ENCODE assay signal across 1 cellular context in the genomic region with DNA sequence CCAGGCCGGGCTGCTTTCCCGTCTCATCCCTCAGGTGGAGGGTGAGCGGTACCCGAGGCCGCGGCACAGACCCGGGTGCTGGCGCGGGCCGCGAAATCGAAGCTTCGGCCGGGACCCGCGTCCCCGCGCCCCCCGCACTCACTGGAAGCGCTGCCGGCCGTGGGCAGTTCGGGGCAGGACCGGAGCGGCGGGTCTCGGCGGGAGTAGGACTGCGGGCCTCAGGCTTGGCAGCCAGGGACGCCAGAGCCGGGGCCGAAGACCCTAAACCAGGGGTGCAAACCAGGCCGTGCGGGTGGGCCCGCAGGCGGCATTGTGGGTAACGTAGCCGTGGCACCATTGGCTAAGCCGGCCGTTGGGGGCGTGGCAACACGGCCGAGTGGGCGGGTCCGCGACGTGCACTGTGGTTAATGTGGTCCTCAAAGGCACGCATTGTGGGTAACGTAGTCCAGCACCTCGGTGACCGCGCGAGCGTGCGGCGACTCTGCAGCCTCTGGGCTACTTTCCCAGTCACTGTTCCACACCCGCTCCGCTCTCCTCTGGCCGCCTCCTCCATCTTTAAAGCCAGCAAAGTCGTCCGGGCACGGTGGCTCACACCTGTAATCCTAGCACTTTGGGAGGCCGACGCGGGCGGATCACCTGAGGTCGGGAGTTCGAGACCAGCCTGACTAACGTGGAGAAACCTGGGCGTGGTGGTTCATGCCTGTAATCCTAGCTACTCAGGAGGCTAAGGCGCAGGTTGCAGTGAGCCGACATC.
TF ChIP-seq lines count a peak whose summit lies in the region.

Gene ZNF500, minus strand, starts transcription at position 288 of the 754 bp plus-strand sequence. CDS start 1,184 bp downstream, outside the sequence.

TF ChIP-seq in HepG2, 621 proteins besides CTCF, POLR2A, EP300 and RAD21 (continued from another document and continues in another):
- TF ChIP-seq POLR2AphosphoS5 (IDR thresholded peaks at IDR 0.05; ENCODE audit: low read depth, low read length) (peak; percentile 60), KLF6 (CRISPR knock-in tag; IDR thresholded peaks at IDR 0.05) (peak; percentile 14; the same call in 1 of the 2 replicates), ZSCAN12 (CRISPR knock-in tag; IDR thresholded peaks at IDR 0.05) (peak; percentile 81; the same call in 1 of the 2 replicates), ZNF776 (CRISPR knock-in tag; IDR thresholded peaks at IDR 0.05) (peak; percentile 92), GZF1 (CRISPR knock-in tag; IDR thresholded peaks at IDR 0.05) (peak; percentile 63; the same call in 1 of the 2 replicates), AKNA (CRISPR knock-in tag; IDR thresholded peaks at IDR 0.05; ENCODE audit: borderline replicate concordance) (no peak), FOXA1 (IDR thresholded peaks at IDR 0.05) (no peak), FOXA1 (CRISPR knock-in tag; IDR thresholded peaks at IDR 0.05) (peak; percentile 31; the same call in 1 of the 2 replicates), ZNF713 (CRISPR knock-in tag; IDR thresholded peaks at IDR 0.05) (no peak), ZNF878 (CRISPR knock-in tag; IDR thresholded peaks at IDR 0.05) (no peak), ATAD3A (CRISPR knock-in tag; IDR thresholded peaks at IDR 0.05) (no peak; the same call in 1 of the 2 replicates), ZNF570 (CRISPR knock-in tag; IDR thresholded peaks at IDR 0.05; ENCODE audit: borderline replicate concordance) (no peak), KAT7 (CRISPR knock-in tag; IDR thresholded peaks at IDR 0.05; ENCODE audit: borderline replicate concordance) (peak; percentile 87), ATM (IDR thresholded peaks at IDR 0.05; ENCODE audit: borderline replicate concordance) (no peak), CHD2 (IDR thresholded peaks at IDR 0.05; ENCODE audit: low read depth, low read length) (no peak; the same call in 1 of the 2 replicates), DMAP1 (CRISPR knock-in tag; IDR thresholded peaks at IDR 0.05) (peak; percentile 83), BCLAF1 (IDR thresholded peaks at IDR 0.05) (no peak), ETV6 (CRISPR knock-in tag; conservative IDR thresholded peaks at IDR 0.05) (peak; percentile 48; the same call in 1 of the 2 replicates), ZFP41 (CRISPR knock-in tag; IDR thresholded peaks at IDR 0.05; ENCODE audit: borderline replicate concordance) (no peak), GABPB1 (CRISPR knock-in tag; IDR thresholded peaks at IDR 0.05) (peak; percentile 94), ZNF441 (CRISPR knock-in tag; IDR thresholded peaks at IDR 0.05; ENCODE audit: borderline replicate concordance) (peak; percentile 96)
- TF ChIP-seq, protein P1, sequence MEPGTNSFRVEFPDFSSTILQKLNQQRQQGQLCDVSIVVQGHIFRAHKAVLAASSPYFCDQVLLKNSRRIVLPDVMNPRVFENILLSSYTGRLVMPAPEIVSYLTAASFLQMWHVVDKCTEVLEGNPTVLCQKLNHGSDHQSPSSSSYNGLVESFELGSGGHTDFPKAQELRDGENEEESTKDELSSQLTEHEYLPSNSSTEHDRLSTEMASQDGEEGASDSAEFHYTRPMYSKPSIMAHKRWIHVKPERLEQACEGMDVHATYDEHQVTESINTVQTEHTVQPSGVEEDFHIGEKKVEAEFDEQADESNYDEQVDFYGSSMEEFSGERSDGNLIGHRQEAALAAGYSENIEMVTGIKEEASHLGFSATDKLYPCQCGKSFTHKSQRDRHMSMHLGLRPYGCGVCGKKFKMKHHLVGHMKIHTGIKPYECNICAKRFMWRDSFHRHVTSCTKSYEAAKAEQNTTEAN (CRISPR knock-in tag; conservative IDR thresholded peaks at IDR 0.05), result no peak; the same call in 1 of the 2 replicates
- TF ChIP-seq, protein P2, sequence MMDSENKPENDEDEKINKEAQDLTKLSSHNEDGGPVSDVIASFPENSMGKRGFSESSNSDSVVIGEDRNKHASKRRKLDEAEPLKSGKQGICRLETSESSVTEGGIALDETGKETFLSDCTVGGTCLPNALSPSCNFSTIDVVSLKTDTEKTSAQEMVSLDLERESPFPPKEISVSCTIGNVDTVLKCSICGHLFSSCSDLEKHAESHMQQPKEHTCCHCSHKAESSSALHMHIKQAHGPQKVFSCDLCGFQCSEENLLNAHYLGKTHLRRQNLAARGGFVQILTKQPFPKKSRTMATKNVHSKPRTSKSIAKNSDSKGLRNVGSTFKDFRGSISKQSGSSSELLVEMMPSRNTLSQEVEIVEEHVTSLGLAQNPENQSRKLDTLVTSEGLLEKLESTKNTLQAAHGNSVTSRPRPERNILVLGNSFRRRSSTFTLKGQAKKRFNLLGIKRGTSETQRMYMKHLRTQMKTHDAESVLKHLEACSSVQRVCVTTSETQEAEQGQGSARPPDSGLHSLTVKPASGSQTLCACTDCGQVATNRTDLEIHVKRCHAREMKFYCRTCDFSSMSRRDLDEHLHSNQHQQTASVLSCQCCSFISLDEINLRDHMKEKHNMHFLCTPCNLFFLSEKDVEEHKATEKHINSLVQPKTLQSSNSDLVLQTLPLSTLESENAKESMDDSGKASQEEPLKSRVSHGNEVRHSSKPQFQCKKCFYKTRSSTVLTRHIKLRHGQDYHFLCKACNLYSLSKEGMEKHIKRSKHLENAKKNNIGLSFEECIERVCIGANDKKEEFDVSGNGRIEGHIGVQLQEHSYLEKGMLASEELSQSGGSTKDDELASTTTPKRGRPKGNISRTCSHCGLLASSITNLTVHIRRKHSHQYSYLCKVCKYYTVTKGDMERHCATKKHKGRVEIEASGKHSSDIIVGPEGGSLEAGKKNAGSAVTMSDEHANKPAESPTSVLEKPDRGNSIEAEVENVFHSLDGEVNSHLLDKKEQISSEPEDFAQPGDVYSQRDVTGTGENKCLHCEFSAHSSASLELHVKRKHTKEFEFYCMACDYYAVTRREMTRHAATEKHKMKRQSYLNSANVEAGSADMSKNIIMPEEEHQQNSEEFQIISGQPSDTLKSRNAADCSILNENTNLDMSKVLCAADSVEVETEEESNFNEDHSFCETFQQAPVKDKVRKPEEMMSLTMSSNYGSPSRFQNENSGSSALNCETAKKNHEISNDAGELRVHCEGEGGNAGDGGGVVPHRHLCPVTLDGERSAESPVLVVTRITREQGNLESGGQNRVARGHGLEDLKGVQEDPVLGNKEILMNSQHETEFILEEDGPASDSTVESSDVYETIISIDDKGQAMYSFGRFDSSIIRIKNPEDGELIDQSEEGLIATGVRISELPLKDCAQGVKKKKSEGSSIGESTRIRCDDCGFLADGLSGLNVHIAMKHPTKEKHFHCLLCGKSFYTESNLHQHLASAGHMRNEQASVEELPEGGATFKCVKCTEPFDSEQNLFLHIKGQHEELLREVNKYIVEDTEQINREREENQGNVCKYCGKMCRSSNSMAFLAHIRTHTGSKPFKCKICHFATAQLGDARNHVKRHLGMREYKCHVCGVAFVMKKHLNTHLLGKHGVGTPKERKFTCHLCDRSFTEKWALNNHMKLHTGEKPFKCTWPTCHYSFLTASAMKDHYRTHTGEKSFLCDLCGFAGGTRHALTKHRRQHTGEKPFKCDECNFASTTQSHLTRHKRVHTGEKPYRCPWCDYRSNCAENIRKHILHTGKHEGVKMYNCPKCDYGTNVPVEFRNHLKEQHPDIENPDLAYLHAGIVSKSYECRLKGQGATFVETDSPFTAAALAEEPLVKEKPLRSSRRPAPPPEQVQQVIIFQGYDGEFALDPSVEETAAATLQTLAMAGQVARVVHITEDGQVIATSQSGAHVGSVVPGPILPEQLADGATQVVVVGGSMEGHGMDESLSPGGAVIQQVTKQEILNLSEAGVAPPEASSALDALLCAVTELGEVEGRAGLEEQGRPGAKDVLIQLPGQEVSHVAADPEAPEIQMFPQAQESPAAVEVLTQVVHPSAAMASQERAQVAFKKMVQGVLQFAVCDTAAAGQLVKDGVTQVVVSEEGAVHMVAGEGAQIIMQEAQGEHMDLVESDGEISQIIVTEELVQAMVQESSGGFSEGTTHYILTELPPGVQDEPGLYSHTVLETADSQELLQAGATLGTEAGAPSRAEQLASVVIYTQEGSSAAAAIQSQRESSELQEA (CRISPR knock-in tag; IDR thresholded peaks at IDR 0.05; ENCODE audit: not compliant biosample characterization), result no peak
- TF ChIP-seq, protein P3, sequence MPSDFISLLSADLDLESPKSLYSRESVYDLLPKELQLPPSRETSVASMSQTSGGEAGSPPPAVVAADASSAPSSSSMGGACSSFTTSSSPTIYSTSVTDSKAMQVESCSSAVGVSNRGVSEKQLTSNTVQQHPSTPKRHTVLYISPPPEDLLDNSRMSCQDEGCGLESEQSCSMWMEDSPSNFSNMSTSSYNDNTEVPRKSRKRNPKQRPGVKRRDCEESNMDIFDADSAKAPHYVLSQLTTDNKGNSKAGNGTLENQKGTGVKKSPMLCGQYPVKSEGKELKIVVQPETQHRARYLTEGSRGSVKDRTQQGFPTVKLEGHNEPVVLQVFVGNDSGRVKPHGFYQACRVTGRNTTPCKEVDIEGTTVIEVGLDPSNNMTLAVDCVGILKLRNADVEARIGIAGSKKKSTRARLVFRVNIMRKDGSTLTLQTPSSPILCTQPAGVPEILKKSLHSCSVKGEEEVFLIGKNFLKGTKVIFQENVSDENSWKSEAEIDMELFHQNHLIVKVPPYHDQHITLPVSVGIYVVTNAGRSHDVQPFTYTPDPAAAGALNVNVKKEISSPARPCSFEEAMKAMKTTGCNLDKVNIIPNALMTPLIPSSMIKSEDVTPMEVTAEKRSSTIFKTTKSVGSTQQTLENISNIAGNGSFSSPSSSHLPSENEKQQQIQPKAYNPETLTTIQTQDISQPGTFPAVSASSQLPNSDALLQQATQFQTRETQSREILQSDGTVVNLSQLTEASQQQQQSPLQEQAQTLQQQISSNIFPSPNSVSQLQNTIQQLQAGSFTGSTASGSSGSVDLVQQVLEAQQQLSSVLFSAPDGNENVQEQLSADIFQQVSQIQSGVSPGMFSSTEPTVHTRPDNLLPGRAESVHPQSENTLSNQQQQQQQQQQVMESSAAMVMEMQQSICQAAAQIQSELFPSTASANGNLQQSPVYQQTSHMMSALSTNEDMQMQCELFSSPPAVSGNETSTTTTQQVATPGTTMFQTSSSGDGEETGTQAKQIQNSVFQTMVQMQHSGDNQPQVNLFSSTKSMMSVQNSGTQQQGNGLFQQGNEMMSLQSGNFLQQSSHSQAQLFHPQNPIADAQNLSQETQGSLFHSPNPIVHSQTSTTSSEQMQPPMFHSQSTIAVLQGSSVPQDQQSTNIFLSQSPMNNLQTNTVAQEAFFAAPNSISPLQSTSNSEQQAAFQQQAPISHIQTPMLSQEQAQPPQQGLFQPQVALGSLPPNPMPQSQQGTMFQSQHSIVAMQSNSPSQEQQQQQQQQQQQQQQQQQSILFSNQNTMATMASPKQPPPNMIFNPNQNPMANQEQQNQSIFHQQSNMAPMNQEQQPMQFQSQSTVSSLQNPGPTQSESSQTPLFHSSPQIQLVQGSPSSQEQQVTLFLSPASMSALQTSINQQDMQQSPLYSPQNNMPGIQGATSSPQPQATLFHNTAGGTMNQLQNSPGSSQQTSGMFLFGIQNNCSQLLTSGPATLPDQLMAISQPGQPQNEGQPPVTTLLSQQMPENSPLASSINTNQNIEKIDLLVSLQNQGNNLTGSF (CRISPR knock-in tag; IDR thresholded peaks at IDR 0.05), result no peak
